Comparison of ENCODE assay signal across 24 cellular contexts in genomic region chr1:31161571-31161970, GRCh38.
DNase-seq lines count a peak whose midpoint lies in the region; ATAC-seq and TF ChIP-seq lines count a peak whose summit lies in the region.
"Had no signal": no experiment of that assay in that cellular context is flagged by ENCODE, and none has a peak within 500 bp of the region (broad histone marks: within the 10 kb centered on the region; RNA-seq: fewer than 3 reads in every experiment).

No MANE protein-coding gene starts in this region.

- H2BK20ac ChIP-seq in H9 (ENCODE audit: low read depth, low read length, poor library complexity, severe bottlenecking) = no peak overlapping the region

- H3K79me1 ChIP-seq in H9 (ENCODE audit: insufficient read depth, low read depth, low read length, poor library complexity, severe bottlenecking) = no peaks in the 10 kb centered on the region

- H3K79me2 ChIP-seq in H9 (ENCODE audit: insufficient read depth, low read length) (no peaks in the 10 kb centered on the region), neural progenitor cell (ENCODE audit: low read depth) (no peaks in the 10 kb centered on the region)

- no peak overlapping the region for H3K4ac ChIP-seq in H9 (ENCODE audit: low read depth, low read length)

- H4K5ac ChIP-seq in H9 (ENCODE audit: insufficient read length, low read depth, low read length) = no peak overlapping the region

- no peak for ATAC-seq in central memory CD8-positive, alpha-beta T cell (replicated peaks; ENCODE audit: extremely low read depth, poor library complexity, severe bottlenecking)
- ATAC-seq: activated CD4-positive, alpha-beta T cell treated with anti-CD3 and anti-CD28 coated beads for 36 hours; activated T-cell treated with anti-CD3 and anti-CD28 coated beads, Interleukin-2, amount 50 U/mL, for 4 hours; left colon; stimulated activated naive CD8-positive, alpha-beta T cell treated with anti-CD3 and anti-CD28 coated beads, Interleukin-15, amount 100 ng/mL, for 72 hours; T-cell had no signal

- no peak overlapping the region for H2BK12ac ChIP-seq in H9 (ENCODE audit: insufficient read length, low read depth, low read length)

- H2BK5ac ChIP-seq in H9 (ENCODE audit: insufficient read length, low read length) = no peak overlapping the region

- no peak overlapping the region for H3T11ph ChIP-seq in H9 (ENCODE audit: low read length)

- no CpG with 5 or more reads among the region's 5 CpGs for WGBS in H9 (ENCODE audit: extremely low coverage, insufficient read length, low lambda C conversion rate)

- H3K27ac ChIP-seq in H9 (ENCODE audit: insufficient read length, low read depth, low read length) (no peak overlapping the region), neural progenitor cell (no peak overlapping the region)
- H3K27ac ChIP-seq: SJSA1, tibial nerve had no signal

- peaks cover 9% of the 10 kb centered on the region for H3K4me1 Mint-ChIP-seq in activated CD4-positive, alpha-beta T cell treated with anti-CD3 and anti-CD28 coated beads, Interleukin-2, amount 10 ng/mL, durations not matched to agents 24 days and 14 days
- peaks cover 6 to 16% of the 10 kb centered on the region in 2 experiments for H3K4me1 Mint-ChIP-seq in H9
- H3K4me1 Mint-ChIP-seq in central memory CD8-positive, alpha-beta T cell = peaks cover 6% of the 10 kb centered on the region
- peaks cover 6% of the 10 kb centered on the region for H3K4me1 Mint-ChIP-seq in neural progenitor cell

- H3K9ac ChIP-seq in H9 (ENCODE audit: extremely low read depth, insufficient read length, low read length) (no peak overlapping the region), neural progenitor cell (no peak overlapping the region)

- no peak overlapping the region for H3K4me2 ChIP-seq in H9 (ENCODE audit: insufficient read depth, insufficient read length, low read length)
- no peak overlapping the region for H3K4me2 ChIP-seq in neural progenitor cell

- H3K9me3 ChIP-seq in H9 (ENCODE audit: control insufficient read depth, low read depth, low read length) (no peaks in the 10 kb centered on the region), neural progenitor cell (ENCODE audit: low read depth) (no peaks in the 10 kb centered on the region)
- H3K9me3 ChIP-seq: SJSA1, tibial nerve had no signal

- no peaks in the 10 kb centered on the region; the same call in 1 of the 2 replicates for H3K4me1 ChIP-seq in H9 (ENCODE audit: insufficient read depth, low read length)
- no peaks in the 10 kb centered on the region for H3K4me1 ChIP-seq in neural progenitor cell
- H3K4me1 ChIP-seq: SJSA1 had no signal

- no peak overlapping the region for H3K23ac ChIP-seq in H9 (ENCODE audit: insufficient read length, low read depth, low read length)

- H4K8ac ChIP-seq in H9 (replicated peaks; ENCODE audit: insufficient read length, low read depth, low read length) = no peak overlapping the region

- H3F3A ChIP-seq in neural progenitor cell (ENCODE audit: low read depth) = peaks cover 4% of the 10 kb centered on the region

- H3K4me3 ChIP-seq in neural progenitor cell = no peak overlapping the region
- H3K4me3 ChIP-seq: SJSA1, tibial nerve had no signal

- no peak overlapping the region; the same call in 1 of the 2 replicates for H3K14ac ChIP-seq in H9 (ENCODE audit: insufficient read depth, low read length)

- H3K36me3 Mint-ChIP-seq in activated CD4-positive, alpha-beta T cell treated with anti-CD3 and anti-CD28 coated beads, Interleukin-2, amount 10 ng/mL, durations not matched to agents 24 days and 14 days (ENCODE audit: low read depth) = no peaks in the 10 kb centered on the region
- peaks cover 0 to 8% (median 0%) of the 10 kb centered on the region in 3 experiments; a peak in 3 of 7 replicates for H3K36me3 Mint-ChIP-seq in H9 (ENCODE audit: insufficient read depth in 1 of 3, low read depth in 3 of 3)
- peaks cover 2% of the 10 kb centered on the region for H3K36me3 Mint-ChIP-seq in central memory CD8-positive, alpha-beta T cell (ENCODE audit: insufficient read depth)
- no peaks in the 10 kb centered on the region for H3K36me3 Mint-ChIP-seq in neural progenitor cell
- H3K36me3 Mint-ChIP-seq: T-cell had no signal

- no peak overlapping the region for H2BK120ac ChIP-seq in H9 (ENCODE audit: low read depth, low read length, poor library complexity, severe bottlenecking)

- H3K9me3 Mint-ChIP-seq in activated CD4-positive, alpha-beta T cell treated with anti-CD3 and anti-CD28 coated beads, Interleukin-2, amount 10 ng/mL, durations not matched to agents 24 days and 14 days = no peaks in the 10 kb centered on the region
- H3K9me3 Mint-ChIP-seq in H9 (no peaks in the 10 kb centered on the region), neural progenitor cell (no peaks in the 10 kb centered on the region)
- no peaks in the 10 kb centered on the region for H3K9me3 Mint-ChIP-seq in central memory CD8-positive, alpha-beta T cell
- H3K9me3 Mint-ChIP-seq: activated T-cell treated with anti-CD3 and anti-CD28 coated beads, Interleukin-2, amount 50 U/mL, for 4 hours; stimulated activated naive CD8-positive, alpha-beta T cell treated with anti-CD3 and anti-CD28 coated beads, Interleukin-15, amount 100 ng/mL, for 72 hours; T-cell had no signal

- peak overlapping the region; percentile 51 for H3K27ac Mint-ChIP-seq in activated CD4-positive, alpha-beta T cell treated with anti-CD3 and anti-CD28 coated beads, Interleukin-2, amount 10 ng/mL, durations not matched to agents 24 days and 14 days
- H3K27ac Mint-ChIP-seq in H9 (peak overlapping the region; percentile 36 to 86 (median 83); a peak in 5 of 7 replicates), neural progenitor cell (peak overlapping the region; percentile 78)
- peak overlapping the region; percentile 68 for H3K27ac Mint-ChIP-seq in central memory CD8-positive, alpha-beta T cell (ENCODE audit: low read depth)
- H3K27ac Mint-ChIP-seq: activated CD4-positive, alpha-beta T cell treated with anti-CD3 and anti-CD28 coated beads for 36 hours; stimulated activated naive CD8-positive, alpha-beta T cell treated with anti-CD3 and anti-CD28 coated beads, Interleukin-15, amount 100 ng/mL, for 72 hours; T-cell had no signal

- H3K27me3 ChIP-seq in H9 (ENCODE audit: insufficient read depth, low read length) = no peaks in the 10 kb centered on the region
- no peaks in the 10 kb centered on the region for H3K27me3 ChIP-seq in neural progenitor cell
- H3K27me3 ChIP-seq: SJSA1, tibial nerve had no signal

- H2AK5ac ChIP-seq in H9 (ENCODE audit: insufficient read length, low read length) = no peak overlapping the region

- H4K20me1 ChIP-seq in H9 (ENCODE audit: control insufficient read depth, insufficient read depth, insufficient read length) (no peaks in the 10 kb centered on the region), neural progenitor cell (ENCODE audit: low read depth) (no peaks in the 10 kb centered on the region)

- H2AFZ ChIP-seq in H9 (ENCODE audit: low read length) = no peak overlapping the region
- H2AFZ ChIP-seq in neural progenitor cell (replicated peaks) = no peak overlapping the region

- no peaks in the 10 kb centered on the region for H3K36me3 ChIP-seq in neural progenitor cell
- H3K36me3 ChIP-seq: SJSA1, tibial nerve had no signal

- no peaks in the 10 kb centered on the region for H3K23me2 ChIP-seq in H9 (ENCODE audit: insufficient read length, low read depth, low read length, poor library complexity, severe bottlenecking)

- no peak overlapping the region; the same call in 1 of the 2 replicates for H2BK15ac ChIP-seq in H9 (ENCODE audit: low read depth, low read length)

- no peak overlapping the region for H3K18ac ChIP-seq in H9 (ENCODE audit: insufficient read length, low read depth, low read length)

- DNase-seq in activated CD4-positive, alpha-beta T cell treated with anti-CD3 and anti-CD28 coated beads, Interleukin-2, amount 10 ng/mL, durations not matched to agents 24 days and 14 days = no peak
- DNase-seq in activated CD4-positive, alpha-beta T cell treated with anti-CD3 and anti-CD28 coated beads, Interleukin-2, amount 50 U/mL, for 4 hours = no peak
- DNase-seq in H9 (no peak), neural progenitor cell (ENCODE audit: low spot score) (no peak), NK-92 (lab: John Stamatoyannopoulos, UW; ENCODE audit: unreplicated experiment) (no peak), cerebellar cortex (ENCODE audit: low spot score) (no peak), middle frontal gyrus (ENCODE audit: extremely low spot score, low spot score) (no peak)
- no peak for DNase-seq in central memory CD8-positive, alpha-beta T cell (ENCODE audit: low spot score in 2 of 2)
- DNase-seq: activated CD4-positive, alpha-beta T cell treated with anti-CD3 and anti-CD28 coated beads for 36 hours; activated naive CD4-positive, alpha-beta T cell treated with anti-CD3 and anti-CD28 coated beads, Interleukin-2, amount 50 U/mL, for 16 hours; activated T-cell treated with anti-CD3 and anti-CD28 coated beads, Interleukin-2, amount 50 U/mL, for 4 hours; anterior cingulate cortex; KG1; left colon; mesendoderm; NCI-H1417 treated with DMSO at 0.1 percent for 48 hours; NCI-H2081; NCI-H226; NCI-H69; nucleus accumbens; stimulated activated naive CD8-positive, alpha-beta T cell treated with anti-CD3 and anti-CD28 coated beads, Interleukin-15, amount 100 ng/mL, for 72 hours; T-cell had no signal

- H4K91ac ChIP-seq in H9 (ENCODE audit: insufficient read length, low read depth, low read length) = no peak overlapping the region

- intact Hi-C loops in activated CD4-positive, alpha-beta T cell treated with anti-CD3 and anti-CD28 coated beads, Interleukin-2, amount 10 ng/mL, durations not matched to agents 24 days and 14 days (cut with micrococcal nuclease) = no loop called here

- TF ChIP-seq CTCF in H9 (conservative IDR thresholded peaks at IDR 0.05) (no peak), neural progenitor cell (IDR thresholded peaks at IDR 0.05) (no peak)

- peaks cover 4% of the 10 kb centered on the region for H3K27me3 Mint-ChIP-seq in activated CD4-positive, alpha-beta T cell treated with anti-CD3 and anti-CD28 coated beads, Interleukin-2, amount 10 ng/mL, durations not matched to agents 24 days and 14 days
- H3K27me3 Mint-ChIP-seq in H9 (ENCODE audit: low read depth) (no peaks in the 10 kb centered on the region), neural progenitor cell (ENCODE audit: insufficient read depth, low read depth) (peaks cover 6% of the 10 kb centered on the region)
- H3K27me3 Mint-ChIP-seq in central memory CD8-positive, alpha-beta T cell = peaks cover 18% of the 10 kb centered on the region

- no peak overlapping the region for H3K56ac ChIP-seq in H9 (ENCODE audit: insufficient read length, low read depth, low read length)

- peak overlapping the region; percentile 54 for H3K4me3 Mint-ChIP-seq in activated CD4-positive, alpha-beta T cell treated with anti-CD3 and anti-CD28 coated beads, Interleukin-2, amount 10 ng/mL, durations not matched to agents 24 days and 14 days
- H3K4me3 Mint-ChIP-seq in H9 (no peak overlapping the region), neural progenitor cell (no peak overlapping the region)
- no peak overlapping the region for H3K4me3 Mint-ChIP-seq in central memory CD8-positive, alpha-beta T cell
- H3K4me3 Mint-ChIP-seq: activated CD4-positive, alpha-beta T cell treated with anti-CD3 and anti-CD28 coated beads for 36 hours; activated T-cell treated with anti-CD3 and anti-CD28 coated beads, Interleukin-2, amount 50 U/mL, for 4 hours had no signal
